ENCODE assay signal across 8 cellular contexts in the genomic region with DNA sequence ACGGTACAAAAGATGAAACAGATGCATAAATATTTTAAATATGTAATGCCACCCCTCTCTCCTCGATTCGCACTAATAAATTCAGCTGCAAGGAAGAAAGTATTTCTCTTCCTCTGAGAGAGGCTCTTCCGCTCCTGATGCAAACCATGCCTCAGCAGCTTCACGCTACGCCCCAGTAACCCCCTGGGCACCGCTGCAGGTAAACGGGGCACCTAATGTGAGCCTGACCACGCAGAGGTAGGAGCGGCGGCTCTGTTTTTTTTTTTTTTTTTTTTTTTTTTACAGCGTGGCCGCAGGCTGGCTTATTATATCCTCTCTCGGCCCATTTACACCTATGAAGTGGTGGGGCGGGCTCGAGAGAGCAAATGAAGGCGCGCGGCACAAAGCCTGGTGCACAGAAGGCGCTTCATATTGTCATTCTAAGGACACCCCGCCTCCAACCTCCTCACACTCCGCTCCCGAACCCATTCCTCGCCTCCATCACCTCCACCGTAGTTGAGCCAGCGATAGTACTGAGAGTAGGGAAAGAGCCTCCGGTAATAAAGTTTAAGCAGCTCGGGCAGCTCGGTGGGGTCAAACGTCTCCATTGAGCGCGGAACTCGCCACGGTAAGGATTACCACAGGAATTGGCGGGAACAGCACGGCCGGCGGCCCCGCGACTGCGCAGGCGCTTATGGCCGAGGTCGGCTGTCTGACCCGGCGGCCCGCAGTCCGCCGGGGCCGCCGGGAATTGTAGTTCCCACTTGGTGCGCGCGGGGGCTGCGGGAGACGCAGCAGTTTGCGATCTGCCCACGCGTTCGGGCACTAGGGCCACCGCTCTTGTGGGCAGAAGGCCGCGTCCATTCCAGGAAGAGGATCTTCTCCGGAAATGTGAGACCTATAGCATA. TPM values are rescaled to one million over a fixed set of nuclear protein-coding genes. Genes with fewer than 3 reads are reported as not detected.
DNase-seq lines count a peak whose midpoint lies in the region; ATAC-seq and TF ChIP-seq lines count a peak whose summit lies in the region.

A gene (minus strand): TSS at position 612 of the 887 bp plus-strand sequence. CDS start 25 bp downstream, at position 587.

- peaks cover 0 to 2% (median 0%) of the 10 kb centered on the region in 3 donors for H3K27me3 Mint-ChIP-seq in CD14-positive monocyte (ENCODE audit: low read depth in 3 of 3)

- intact Hi-C loops in CD14-positive monocyte (cut with micrococcal nuclease) (no loop called here), right lobe of liver (cut with DNase I) (no loop called here)

- WGBS in right lobe of liver (ENCODE audit: insufficient coverage, low coverage, low lambda C conversion rate, missing lambda C conversion rate), result under 1% methylated on average over 55 of the region's 64 CpGs

- H3K27ac ChIP-seq in right lobe of liver, result peak within 1 kb of the TSS; percentile 26 to 44 (median 41)

- TF ChIP-seq CTCF in CD14-positive monocyte (IDR thresholded peaks at IDR 0.05) (no peak), right lobe of liver (IDR thresholded peaks at IDR 0.05) (peak in 3 of 4 donors; percentile 11 to 33 (median 26))

- H3K9me3 ChIP-seq in right lobe of liver, result no peaks in the 10 kb centered on the region

- H3K4me3 Mint-ChIP-seq in CD14-positive monocyte, result peak within 1 kb of the TSS; percentile 95

- H3K9me3 Mint-ChIP-seq in CD14-positive monocyte, result no peaks in the 10 kb centered on the region

- H3K4me1 ChIP-seq in right lobe of liver, result peaks cover 0 to 4% (median 1%) of the 10 kb centered on the region in 4 donors

- peaks cover 0 to 7% of the 10 kb centered on the region in 2 donors for H3K36me3 Mint-ChIP-seq in CD14-positive monocyte

- H3K36me3 ChIP-seq in right lobe of liver, result no peaks in the 10 kb centered on the region

- peaks cover 45% of the 10 kb centered on the region for H3K4me1 Mint-ChIP-seq in CD14-positive monocyte

- DNase-seq in CD14-positive monocyte (ENCODE audit: low spot score) (peak; percentile 66), NCI-H526 treated with DMSO at 0.1 percent for 48 hours (lab: John Stamatoyannopoulos, UW) (peak; percentile 83), dermis blood vessel endothelial cell (peak; percentile 83), right lobe of liver (peak; percentile 88 to 89 (median 88))
- peak; percentile 77 for DNase-seq in activated CD4-positive, alpha-beta T cell treated with anti-CD3 and anti-CD28 coated beads, Interleukin-2, amount 50 U/mL, for 1 hour
- peak; percentile 87 for DNase-seq in stimulated activated CD4-positive, alpha-beta T cell treated with anti-CD3 and anti-CD28 coated beads, Interleukin-4, amount 100 ng/mL, for 1 hour

- no peaks in the 10 kb centered on the region for H3K27me3 ChIP-seq in right lobe of liver

- peak within 1 kb of the TSS; percentile 55 to 74 (median 66) for H3K4me3 ChIP-seq in right lobe of liver

- peak; percentile 78 for ATAC-seq in GM19395 (IDR thresholded peaks at IDR 0.05; ENCODE audit: unreplicated experiment)
- peak; percentile 84 for ATAC-seq in HG03521 (IDR thresholded peaks at IDR 0.05; ENCODE audit: unreplicated experiment)
- ATAC-seq in right lobe of liver, result peak; percentile 94 to 95 (median 95)

- H3K27ac Mint-ChIP-seq in CD14-positive monocyte, result peak within 1 kb of the TSS; percentile 61 to 88 (median 79)

- peak; percentile 48 for TF ChIP-seq POLR2A in right lobe of liver (IDR thresholded peaks at IDR 0.05)

RNA-seq across cellular contexts. Expression of the gene that starts here (rescaled TPM):
- polyA plus RNA-seq in CD14-positive monocyte, result 1 to 10 TPM; 5.6 to 6.3 TPM
- total RNA-seq in dermis blood vessel endothelial cell, result 7.7 and 12.4 TPM in 2 replicates
- 1 to 10 TPM; 1.3 to 8.5 (median 4.5) TPM for total RNA-seq in right lobe of liver

Comparison
In these comparisons a context has a peak if more than half of its experiments do, and no peak if none do; other contexts are left out.
1. Peak in every context shown above with its lines: DNase-seq, ATAC-seq, H3K4me3 ChIP-seq and H3K27ac ChIP-seq.